Comparison of ENCODE assay signal across 11 cellular contexts in the genomic region with DNA sequence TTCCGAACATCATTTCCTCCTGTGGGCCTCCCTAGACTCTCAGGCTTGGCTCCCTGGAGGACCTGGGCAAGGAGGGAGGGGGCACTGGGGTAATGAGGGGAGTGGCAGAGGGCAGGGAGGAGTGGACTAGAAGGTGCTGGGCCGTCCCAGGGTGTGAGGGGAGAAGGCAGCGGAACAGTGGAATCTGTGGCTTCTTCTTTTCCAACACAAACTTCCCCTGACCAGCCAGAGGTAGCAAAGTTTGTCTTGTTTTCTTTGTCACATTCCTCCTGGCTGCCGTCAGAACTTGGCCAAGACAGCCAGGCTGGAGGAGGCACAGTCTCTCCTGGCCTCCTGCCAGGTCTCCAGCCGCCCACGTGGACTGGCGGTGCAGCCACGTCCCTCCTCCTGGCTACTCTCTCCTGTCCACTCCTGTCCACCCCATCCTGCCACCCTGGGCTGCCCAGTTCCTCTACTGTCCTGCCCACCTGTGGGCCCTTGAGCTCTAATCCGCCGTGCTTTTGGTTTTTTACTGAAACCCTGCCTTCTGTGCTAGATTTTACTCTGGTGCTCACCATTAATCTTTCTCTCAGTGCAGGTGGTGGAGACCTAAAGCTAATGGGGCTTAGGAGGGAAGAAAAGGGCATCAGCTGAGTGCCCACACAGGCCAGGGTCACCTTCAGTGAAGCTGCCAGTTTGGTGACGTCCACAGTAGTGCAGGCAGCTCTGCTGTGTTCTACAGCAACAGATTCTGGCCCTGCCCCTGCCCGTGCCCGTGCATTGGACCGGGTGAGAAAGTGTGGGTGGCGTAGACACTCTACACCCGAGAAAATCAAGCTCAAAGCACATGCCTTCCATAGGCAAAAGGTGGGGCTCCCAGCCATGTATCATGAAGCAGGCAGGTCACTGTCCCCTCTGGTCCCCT. TPM values are rescaled to one million over a fixed set of nuclear protein-coding genes. Genes with fewer than 3 reads are reported as not detected.
A peak's percentile ranks its signal among the peaks of the same experiment; 100 is the strongest.
DNase-seq lines count a peak whose midpoint lies in the region; ATAC-seq, FAIRE-seq and TF ChIP-seq lines count a peak whose summit lies in the region.
"Had no signal": no experiment of that assay in that cellular context is flagged by ENCODE, and none has a peak within 500 bp of the region (broad histone marks: within the 10 kb centered on the region; RNA-seq: fewer than 3 reads in every experiment).

No MANE protein-coding gene starts in this region.

- no peaks in the 10 kb centered on the region for H4K20me1 ChIP-seq in PC-3 (ENCODE audit: low read length)

- ATAC-seq in left colon (peak; percentile 61), GM21381 (IDR thresholded peaks at IDR 0.05; ENCODE audit: unreplicated experiment) (no peak), PC-3 (no peak), HG03521 (IDR thresholded peaks at IDR 0.05; ENCODE audit: unreplicated experiment) (no peak)

- H3K4me1 ChIP-seq in testis, result peaks cover 11% of the 10 kb centered on the region
- peaks cover 23% of the 10 kb centered on the region for H3K4me1 ChIP-seq in PC-3 (ENCODE audit: insufficient read depth, low read length)

- H3K79me2 ChIP-seq in PC-3 (ENCODE audit: low read length), result no peaks in the 10 kb centered on the region

- no TSS peak for BruUV-seq in PC-3 (replicated peaks; lab: Mats Ljungman, UMichigan)

- DNase-seq in LNCaP clone FGC (ENCODE audit: low read depth) (peak; percentile 62), bronchial epithelial cell (ENCODE audit: low read depth) (peak; percentile 71), left colon (peak; percentile 69), testis (peak; percentile 85), PC-3 (no peak)
- DNase-seq in activated T-cell treated with anti-CD3 and anti-CD28 coated beads, Interleukin-2, amount 50 U/mL, for 1 hour, result no peak
- DNase-seq: activated naive CD4-positive, alpha-beta T cell treated with anti-CD3 and anti-CD28 coated beads, Interleukin-2, amount 10 ng/mL, durations not matched to agents 7 days and 5 days; NCI-H446 had no signal

- H3K9me3 ChIP-seq in testis (no peaks in the 10 kb centered on the region), PC-3 (ENCODE audit: low read length) (no peaks in the 10 kb centered on the region)

- peaks cover 1% of the 10 kb centered on the region for H3K36me3 ChIP-seq in bronchial epithelial cell (ENCODE audit: control insufficient read depth, insufficient read depth, low read length)
- no peaks in the 10 kb centered on the region for H3K36me3 ChIP-seq in testis (ENCODE audit: low read depth, missing control alignments)
- no peaks in the 10 kb centered on the region for H3K36me3 ChIP-seq in PC-3 (ENCODE audit: low read depth, low read length)

- H3F3A ChIP-seq in PC-3 (ENCODE audit: low read length, unreplicated experiment), result no peaks in the 10 kb centered on the region

- CTCF ChIA-PET in PC-3 (lab: Charles Lee), result interaction anchor here (0.7 kb wide), 1 partner anchor 31 kb away, joined by 3 read pairs; no protein-coding TSS in a partner anchor

- no peak overlapping the region for H3K9ac ChIP-seq in PC-3 (ENCODE audit: low read length)

- H3K4me3 ChIP-seq in LNCaP clone FGC (ENCODE audit: low read depth, low read length), result no peak overlapping the region
- no peak overlapping the region for H3K4me3 ChIP-seq in bronchial epithelial cell (ENCODE audit: low read depth, low read length)
- H3K4me3 ChIP-seq in testis, result no peak overlapping the region
- H3K4me3 ChIP-seq in PC-3 (ENCODE audit: low read length), result no peak overlapping the region

- no peak overlapping the region for H2AFZ ChIP-seq in PC-3 (ENCODE audit: low read length)

- TF ChIP-seq CTCF in LNCaP clone FGC (IDR thresholded peaks at IDR 0.05; ENCODE audit: control insufficient read depth, extremely low read depth, insufficient read depth) (no peak), bronchial epithelial cell (IDR thresholded peaks at IDR 0.05; ENCODE audit: insufficient read depth, low read length, severe bottlenecking) (no peak), testis (IDR thresholded peaks at IDR 0.05) (no peak), PC-3 (conservative IDR thresholded peaks at IDR 0.05; ENCODE audit: low read depth, low read length) (no peak)

- TF ChIP-seq POLR2A in testis (IDR thresholded peaks at IDR 0.05), result no peak

- H3K27me3 ChIP-seq in bronchial epithelial cell (ENCODE audit: control insufficient read depth, insufficient read depth, low read length) (no peaks in the 10 kb centered on the region), testis (no peaks in the 10 kb centered on the region), PC-3 (ENCODE audit: low read length) (no peaks in the 10 kb centered on the region)

- no peak overlapping the region for H3K4me2 ChIP-seq in PC-3 (ENCODE audit: low read length)

- 36 to 42% methylated on average over 12 to 16 of the region's 16 CpGs for WGBS in testis, 2 donors

- POLR2A ChIA-PET in PC-3 (lab: Charles Lee; ENCODE audit: unreplicated experiment), result no interaction called here

- no peak for FAIRE-seq in bronchial epithelial cell (lab: Jason Lieb, UNC)

- intact Hi-C loops in left colon (cut with DNase I, micrococcal nuclease) (no loop called here), testis (cut with DNase I; ENCODE audit: low total_unique reads) (no loop called here), PC-3 (cut with micrococcal nuclease) (no loop called here)

- H3K9me2 ChIP-seq in PC-3 (replicated peaks; ENCODE audit: low read length), result no peaks in the 10 kb centered on the region

- H3K27ac ChIP-seq in testis (peak overlapping the region in 1 of 2 donors; percentile 28), PC-3 (ENCODE audit: low read length) (no peak overlapping the region)

RNA-seq across cellular contexts. Expression of a gene that starts 2.8 kb away (rescaled TPM):
- not detected in 2 replicates for total RNA-seq in bronchial epithelial cell
- total RNA-seq in left colon, result not detected
- under 1 TPM in 1 of 2 donors, not detected in 1; 0.06 TPM for total RNA-seq in testis
- 0.32 TPM for polyA plus RNA-seq in testis (ENCODE audit: insufficient read depth, low read depth, low replicate concordance)
- total RNA-seq in PC-3 (2014; rRNA removed), result 0.55 and 0.81 TPM in 2 replicates
- total RNA-seq: neural crest cell had no signal

RNA-seq across cellular contexts. Expression of a gene that starts 8.5 kb away (rescaled TPM):
- total RNA-seq in bronchial epithelial cell (5.1 and 6.3 TPM in 2 replicates), left colon (1 to 10 TPM; 4.9 to 6.7 TPM), testis (10 to 100 TPM; 28.0 to 32.7 TPM), PC-3 (2014; rRNA removed) (2.0 and 5.5 TPM in 2 replicates)
- 126 TPM for polyA plus RNA-seq in testis (ENCODE audit: insufficient read depth, low read depth, low replicate concordance)
- total RNA-seq: neural crest cell had no signal

RNA-seq across cellular contexts. Expression of a gene that starts 10.7 kb away (rescaled TPM):
- total RNA-seq in bronchial epithelial cell, result 0.13 TPM in 1 of 2 replicates, not detected in the other
- total RNA-seq in left colon, result not detected
- total RNA-seq in testis, result not detected
- polyA plus RNA-seq in testis (ENCODE audit: insufficient read depth, low read depth, low replicate concordance), result not detected
- total RNA-seq in PC-3 (2014; rRNA removed), result not detected in 2 replicates
- total RNA-seq: neural crest cell had no signal

RNA-seq across cellular contexts. Expression of a gene that starts 15.8 kb away (rescaled TPM):
- total RNA-seq in bronchial epithelial cell, result not detected in 2 replicates
- total RNA-seq in left colon, result not detected
- total RNA-seq in testis, result not detected
- not detected for polyA plus RNA-seq in testis (ENCODE audit: insufficient read depth, low read depth, low replicate concordance)
- total RNA-seq in PC-3 (2014; rRNA removed), result not detected in 2 replicates
- total RNA-seq: neural crest cell had no signal

RNA-seq across cellular contexts. Expression of a gene that starts 34.5 kb away (rescaled TPM):
- total RNA-seq in bronchial epithelial cell (14.5 and 25.2 TPM in 2 replicates), left colon (10 to 100 TPM; 24.3 to 39.0 TPM), testis (10 to 100 TPM; 86.4 to 93.2 TPM), PC-3 (2014; rRNA removed) (31.3 and 40.0 TPM in 2 replicates)
- 174 TPM for polyA plus RNA-seq in testis (ENCODE audit: insufficient read depth, low read depth, low replicate concordance)

Comparison
In these comparisons a context has a peak if more than half of its experiments do, and no peak if none do; other contexts are left out.
1. DNase-seq: peak in LNCaP clone FGC (single experiment), bronchial epithelial cell (single experiment), left colon (2 of 2) and testis (single experiment); none in activated T-cell treated with anti-CD3 and anti-CD28 coated beads, Interleukin-2, amount 50 U/mL, for 1 hour (single experiment) and PC-3 (single experiment).